In the genomic region with DNA sequence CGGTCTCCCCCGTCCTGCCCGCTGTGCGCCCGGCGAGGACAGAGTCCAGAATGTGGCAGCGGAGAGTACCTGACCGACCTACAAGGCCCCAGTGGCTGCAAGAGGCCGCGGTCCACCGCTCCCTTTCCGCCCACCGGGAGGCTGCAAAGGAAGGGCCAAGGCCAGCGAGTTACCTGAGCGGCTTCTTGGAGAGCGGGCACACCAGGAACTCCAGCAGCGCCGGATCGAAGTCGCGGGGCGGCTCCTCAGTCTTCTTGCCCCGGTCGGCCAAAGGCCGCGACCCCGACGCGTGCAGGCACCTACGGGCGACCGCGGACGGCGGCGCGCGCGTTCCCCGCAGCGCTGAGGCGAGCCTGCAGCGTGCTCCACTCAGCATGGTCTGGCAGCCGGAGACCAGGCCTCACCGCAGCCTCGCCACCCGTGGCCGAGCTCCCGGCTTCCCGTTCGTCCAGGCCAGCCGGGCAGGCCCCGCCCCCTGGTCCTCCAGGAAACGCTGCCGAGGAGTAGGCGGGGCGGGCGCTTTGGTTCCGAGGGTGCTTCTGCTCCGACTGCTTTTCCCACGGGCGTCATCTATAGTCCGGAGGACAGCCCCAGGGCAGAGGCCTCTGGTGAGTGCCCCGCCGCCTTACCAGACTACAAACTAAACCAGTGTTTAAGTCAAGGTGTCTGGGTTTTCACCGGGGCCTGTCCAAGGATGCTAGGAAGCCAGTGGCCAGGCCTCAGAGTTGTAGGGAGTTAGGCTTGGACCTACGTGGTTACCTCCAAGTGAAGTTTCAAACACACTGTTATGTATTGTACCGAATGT, we compare ENCODE assay signal across 8 cellular contexts. TPM values are rescaled to one million over a fixed set of nuclear protein-coding genes. Genes with fewer than 3 reads are reported as not detected.
DNase-seq lines count a peak whose midpoint lies in the region; TF ChIP-seq lines count a peak whose summit lies in the region.

A gene with protein sequence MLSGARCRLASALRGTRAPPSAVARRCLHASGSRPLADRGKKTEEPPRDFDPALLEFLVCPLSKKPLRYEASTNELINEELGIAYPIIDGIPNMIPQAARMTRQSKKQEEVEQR (minus strand): TSS at position 452 of the 805 bp plus-strand sequence. CDS start 76 bp downstream, at position 376.

- in situ Hi-C loops in G401 (cut with HindIII; ENCODE audit: low sequenced_read_pairs), result loop anchor here (25.0 kb wide), 1 partner anchor 261 kb away; no protein-coding TSS in a partner anchor
- in situ Hi-C loops in HAP-1 (cut with MboI; ENCODE audit: low sequenced_read_pairs), result no loop called here

- intact Hi-C loops in stomach (cut with DNase I; ENCODE audit: low total_unique reads), result loop anchor here (10.0 kb wide), 1 partner anchor 239 kb away; the partner anchor contains the start of gene PPM1K

- TF ChIP-seq RAD21 in neural cell (conservative IDR thresholded peaks at IDR 0.05), result peak; percentile 37

- peak within 1 kb of the TSS; percentile 76 for H3K27ac ChIP-seq in neural cell (ENCODE audit: low read length)
- H3K27ac ChIP-seq in stomach, result peak within 1 kb of the TSS; percentile 77 to 95 (median 93)

- peak within 1 kb of the TSS; percentile 87 for H3K4me2 ChIP-seq in neural cell (ENCODE audit: low read length)

- no peak for TF ChIP-seq CTCF in fibroblast of villous mesenchyme (IDR thresholded peaks at IDR 0.05; ENCODE audit: insufficient read depth, low read depth, low read length)
- TF ChIP-seq CTCF in neural cell (IDR thresholded peaks at IDR 0.05; ENCODE audit: poor library complexity, severe bottlenecking), result no peak
- TF ChIP-seq CTCF in stomach (IDR thresholded peaks at IDR 0.05), result no peak

- peak within 1 kb of the TSS; percentile 70 for H2AFZ ChIP-seq in neural cell (ENCODE audit: low read depth, low read length)

- H3K9me3 ChIP-seq in HAP-1 (no peaks in the 10 kb centered on the region), MG63 (no peaks in the 10 kb centered on the region), neural cell (ENCODE audit: low read length) (no peaks in the 10 kb centered on the region), stomach (no peaks in the 10 kb centered on the region)

- WGBS in stomach, 5 donors, result 0 to 1% (median 0%) methylated on average over 27 to 68 of the region's 68 CpGs

- TF ChIP-seq EP300 in neural cell (conservative IDR thresholded peaks at IDR 0.05; ENCODE audit: poor library complexity, severe bottlenecking) (no peak), stomach (IDR thresholded peaks at IDR 0.05) (no peak)

- H3K4me1 ChIP-seq in HAP-1 (peaks cover 18% of the 10 kb centered on the region), stomach (peaks cover 9 to 44% (median 25%) of the 10 kb centered on the region in 4 donors)

- H3F3A ChIP-seq in neural cell (ENCODE audit: insufficient read depth, low read length, poor library complexity, severe bottlenecking), result no peaks in the 10 kb centered on the region

- TF ChIP-seq POLR2A in stomach (IDR thresholded peaks at IDR 0.05), result peak in 2 of 4 donors; percentile 12 to 37

- H3K4me3 ChIP-seq in HAP-1 (peak within 1 kb of the TSS; percentile 83), MG63 (peak within 1 kb of the TSS; percentile 84), fibroblast of villous mesenchyme (ENCODE audit: low read depth, low read length) (peak within 1 kb of the TSS; percentile 90), neural cell (ENCODE audit: low read length) (peak within 1 kb of the TSS; percentile 84), stomach (peak within 1 kb of the TSS; percentile 77 to 90 (median 84))

- DNase-seq in G401 (ENCODE audit: low spot score) (peak; percentile 93), HAP-1 (ENCODE audit: low spot score in 2 of 2) (peak; percentile 90 to 98), MG63 (peak; percentile 94), SIG-M5 (lab: John Stamatoyannopoulos, UW) (peak; percentile 14), activated gamma-delta T cell treated with Interleukin-2 at 50 U/mL for 16 hours (peak; percentile 62), fibroblast of villous mesenchyme (ENCODE audit: low read depth) (peak; percentile 97), stomach (peak; percentile 97)

- H3K79me2 ChIP-seq in neural cell (replicated peaks; ENCODE audit: insufficient read depth, low read length), result peaks cover 23% of the 10 kb centered on the region

- no peaks in the 10 kb centered on the region for H3K9me2 ChIP-seq in neural cell (ENCODE audit: insufficient read depth, low read length)

- H4K20me1 ChIP-seq in neural cell (ENCODE audit: insufficient read depth), result no peaks in the 10 kb centered on the region

- H3K27me3 ChIP-seq in HAP-1 (ENCODE audit: low read depth) (no peaks in the 10 kb centered on the region), MG63 (no peaks in the 10 kb centered on the region), neural cell (ENCODE audit: insufficient read depth, low read depth, low read length) (no peaks in the 10 kb centered on the region), stomach (no peaks in the 10 kb centered on the region)

- peak within 1 kb of the TSS; percentile 88 for H3K9ac ChIP-seq in neural cell (ENCODE audit: low read length)

- H3K36me3 ChIP-seq in HAP-1 (replicated peaks), result peaks cover 16% of the 10 kb centered on the region
- peaks cover 19% of the 10 kb centered on the region for H3K36me3 ChIP-seq in MG63
- no peaks in the 10 kb centered on the region for H3K36me3 ChIP-seq in neural cell (ENCODE audit: insufficient read depth, low read length)
- peaks cover 7 to 28% (median 21%) of the 10 kb centered on the region in 4 donors for H3K36me3 ChIP-seq in stomach

TF ChIP-seq in neural cell, 6 proteins besides CTCF, POLR2A, EP300 and RAD21:
- TF ChIP-seq EZH2 (IDR thresholded peaks at IDR 0.05; ENCODE audit: borderline replicate concordance, insufficient read depth, low read length, poor library complexity, severe bottlenecking) (no peak), TAF1 (IDR thresholded peaks at IDR 0.05; ENCODE audit: low read depth) (peak; percentile 83), SMC3 (conservative IDR thresholded peaks at IDR 0.05; ENCODE audit: poor library complexity) (peak; percentile 29), REST (IDR thresholded peaks at IDR 0.05; ENCODE audit: borderline replicate concordance) (peak; percentile 48), POLR2AphosphoS5 (IDR thresholded peaks at IDR 0.05) (peak; percentile 69), MXI1 (conservative IDR thresholded peaks at IDR 0.05; ENCODE audit: poor library complexity, severe bottlenecking) (peak; percentile 88)

RNA-seq across cellular contexts. Expression of the gene that starts here (rescaled TPM):
- total RNA-seq in G401 (2014; rRNA removed; shearing (Covaris generic)), result 177 and 198 TPM in 2 replicates
- total RNA-seq in MG63 (2014; rRNA removed; shearing (Covaris generic); ENCODE audit: low replicate concordance), result 118 and 187 TPM in 2 replicates
- total RNA-seq in fibroblast of villous mesenchyme, result 91.1 and 91.8 TPM in 2 replicates
- 251 and 287 TPM in 2 replicates for polyA plus RNA-seq in neural cell
- 74.2 and 81.1 TPM in 2 replicates for polyA minus RNA-seq in neural cell
- total RNA-seq in stomach, result 100 to 1,000 TPM in 2 of 5 donors, 10 to 100 TPM in 3; 11.7 to 296 (median 97.1) TPM
- polyA plus RNA-seq in stomach, result 100 to 1,000 TPM in 1 of 3 donors, 10 to 100 TPM in 2; 75.9 to 112 (median 91.8) TPM

Comparison
In these comparisons a context has a peak if more than half of its experiments do, and no peak if none do; other contexts are left out.
1. Peak in every context shown above with its lines: DNase-seq, H3K4me3 ChIP-seq and H3K27ac ChIP-seq.
2. DNase-seq: peak in every context shown above with its lines; median percentile 97 in fibroblast of villous mesenchyme; 97 in stomach; 94 in HAP-1; 94 in MG63; 93 in G401; 62 in activated gamma-delta T cell treated with Interleukin-2 at 50 U/mL for 16 hours; 14 in SIG-M5.